12 cellular contexts compared by ENCODE assay signal in genomic region chr4:57103051-57103450, GRCh38. TPM values are rescaled to one million over a fixed set of nuclear protein-coding genes. Genes with fewer than 3 reads are reported as not detected.
DNase-seq lines count a peak whose midpoint lies in the region; ATAC-seq, FAIRE-seq and TF ChIP-seq lines count a peak whose summit lies in the region.
"Had no signal": no experiment of that assay in that cellular context is flagged by ENCODE, and none has a peak within 500 bp of the region (broad histone marks: within the 10 kb centered on the region; RNA-seq: fewer than 3 reads in every experiment).

No MANE protein-coding gene starts in this region.

- no peaks in the 10 kb centered on the region for H3K4me1 ChIP-seq in liver (ENCODE audit: control insufficient read depth in 4 of 4, insufficient read depth in 4 of 4, low read length in 3 of 4)
- H3K4me1 ChIP-seq in HepG2 (ENCODE audit: insufficient read depth, low read length), result peaks cover 36% of the 10 kb centered on the region
- peaks cover 87% of the 10 kb centered on the region for H3K4me1 ChIP-seq in osteoblast (ENCODE audit: insufficient read depth, low read length)

- no peak overlapping the region for H2AFZ ChIP-seq in HepG2 (ENCODE audit: low read length)
- no peak overlapping the region for H2AFZ ChIP-seq in osteoblast (ENCODE audit: low read length)

- no peak for TF ChIP-seq RAD21 in liver (IDR thresholded peaks at IDR 0.05)
- TF ChIP-seq RAD21 in HepG2 (CRISPR knock-in tag; IDR thresholded peaks at IDR 0.05), result no peak

- H3K36me3 ChIP-seq in liver (ENCODE audit: control insufficient read depth in 4 of 4, insufficient read depth in 3 of 4, low read depth in 1 of 4, low read length in 3 of 4) (no peaks in the 10 kb centered on the region), HepG2 (replicated peaks in 1 of 2; ENCODE audit: control insufficient read depth in 1 of 2, insufficient read depth in 2 of 2, low read length in 2 of 2) (no peaks in the 10 kb centered on the region), osteoblast (ENCODE audit: insufficient read depth, low read length) (peaks cover 44% of the 10 kb centered on the region)

- FAIRE-seq in HepG2 (lab: Jason Lieb, UNC), result no peak

- no TSS peak for BruUV-seq in HepG2 (replicated peaks; lab: Mats Ljungman, UMichigan)

- intact Hi-C loops in HepG2 (cut with micrococcal nuclease; ENCODE audit: unreplicated experiment), result no loop called here

- in situ Hi-C loops in HepG2 (cut with HindIII; ENCODE audit: extremely low pct_ligation_motif_present, low pct_unique_long_range_greater_than_20kb), result no loop called here

- CTCF ChIA-PET in HepG2 (lab: Yijun Ruan, JAX; ENCODE audit: low intra/inter-chr PET ratio, low total read pairs), result no interaction called here

- no peak for ATAC-seq in HepG2
- ATAC-seq in GM18873 (IDR thresholded peaks at IDR 0.05; ENCODE audit: low FRiP score, unreplicated experiment), result no peak
- ATAC-seq in HG03520 (IDR thresholded peaks at IDR 0.05; ENCODE audit: unreplicated experiment), result no peak

- no peaks in the 10 kb centered on the region for H4K20me1 ChIP-seq in HepG2 (ENCODE audit: insufficient read depth, low read length)
- peaks cover 9% of the 10 kb centered on the region for H4K20me1 ChIP-seq in osteoblast (ENCODE audit: insufficient read depth, low read length)

- no peak overlapping the region for H3K4me2 ChIP-seq in HepG2 (ENCODE audit: low read depth, low read length)
- peak overlapping the region; percentile 58 for H3K4me2 ChIP-seq in osteoblast (ENCODE audit: insufficient read depth, low read length)

- H3K27me3 ChIP-seq in liver (ENCODE audit: control insufficient read depth in 4 of 4, insufficient read depth in 4 of 4, low read length in 3 of 4), result no peaks in the 10 kb centered on the region
- H3K27me3 ChIP-seq in HepG2 (ENCODE audit: control insufficient read depth in 1 of 2, insufficient read depth in 2 of 2, low read length in 2 of 2), result no peaks in the 10 kb centered on the region; a peak in 1 of 5 replicates
- no peaks in the 10 kb centered on the region for H3K27me3 ChIP-seq in osteoblast (ENCODE audit: insufficient read depth, low read length)

- peak overlapping the region; percentile 51 to 69 for H3K27ac ChIP-seq in liver (ENCODE audit: low read depth in 1 of 2, low read length in 2 of 2)
- no peak overlapping the region for H3K27ac ChIP-seq in HepG2 (ENCODE audit: extremely low read length, insufficient read depth, low read length)
- peak overlapping the region; percentile 83 for H3K27ac ChIP-seq in osteoblast (ENCODE audit: low read depth, low read length)

- DNase-seq in HepG2 (ENCODE audit: low spot score) (no peak), fibroblast of pulmonary artery (ENCODE audit: low read depth) (peak; percentile 73), osteoblast (ENCODE audit: insufficient read length, low spot score, missing footprints) (peak; percentile 73), NCI-H2171 treated with DMSO at 0.1 percent for 48 hours (lab: John Stamatoyannopoulos, UW) (no peak), NCI-H748 (lab: John Stamatoyannopoulos, UW; ENCODE audit: unreplicated experiment) (no peak)
- DNase-seq: GDM1; NCI-H1105; stimulated activated naive CD4-positive, alpha-beta T cell; T1000 had no signal

- POLR2A ChIA-PET in HepG2 (lab: Yijun Ruan, JAX), result interaction anchor here (2.1 kb wide), 1 partner anchor 22 kb away, joined by 5 read pairs; no protein-coding TSS in a partner anchor

- H3K9me3 ChIP-seq in liver (ENCODE audit: control insufficient read depth in 4 of 4, low read length in 3 of 4) (no peaks in the 10 kb centered on the region), HepG2 (ENCODE audit: low read length) (no peaks in the 10 kb centered on the region), osteoblast (ENCODE audit: low read depth, low read length) (no peaks in the 10 kb centered on the region)

- H3K79me2 ChIP-seq in HepG2 (ENCODE audit: insufficient read depth, low read length) (no peaks in the 10 kb centered on the region), osteoblast (ENCODE audit: insufficient read depth, low read length) (peaks cover 92% of the 10 kb centered on the region)

- TF ChIP-seq EP300 in HepG2 (IDR thresholded peaks at IDR 0.05; ENCODE audit: low read depth in 2 of 2, low read length in 2 of 2) (no peak), HepG2 (CRISPR knock-in tag; IDR thresholded peaks at IDR 0.05; ENCODE audit: borderline replicate concordance) (no peak)

- H3K4me3 ChIP-seq in liver (ENCODE audit: low read depth in 1 of 3, low read length in 3 of 3), result no peak overlapping the region
- no peak overlapping the region for H3K4me3 ChIP-seq in HepG2 (replicated peaks in 1 of 3; ENCODE audit: insufficient read depth in 1 of 3, low read depth in 2 of 3, low read length in 3 of 3)
- H3K4me3 ChIP-seq in fibroblast of pulmonary artery (replicated peaks; ENCODE audit: low read depth, low read length), result peak overlapping the region; percentile 2
- peak overlapping the region; percentile 5 for H3K4me3 ChIP-seq in osteoblast (ENCODE audit: insufficient read depth, low read length)

- no peak for TF ChIP-seq POLR2A in HepG2 (IDR thresholded peaks at IDR 0.05; ENCODE audit: insufficient read depth in 1 of 2, low read depth in 2 of 2, low read length in 2 of 2)

- TF ChIP-seq CTCF in liver (IDR thresholded peaks at IDR 0.05; ENCODE audit: low read depth, low read length, missing input control) (no peak), HepG2 (CRISPR knock-in tag; IDR thresholded peaks at IDR 0.05) (no peak), fibroblast of pulmonary artery (IDR thresholded peaks at IDR 0.05; ENCODE audit: low read length, missing control alignments) (no peak), osteoblast (IDR thresholded peaks at IDR 0.05; ENCODE audit: extremely low read depth, low read depth, low read length) (no peak)

- H3K9ac ChIP-seq in liver (ENCODE audit: low read depth in 1 of 2, low read length in 2 of 2) (no peak overlapping the region), HepG2 (ENCODE audit: insufficient read depth, low read depth, low read length) (no peak overlapping the region)

- WGBS in liver, result 80% methylated on average over 4 of the region's 4 CpGs
- WGBS in HepG2 (ENCODE audit: low lambda C conversion rate), result 90% methylated on average over 4 of the region's 4 CpGs

TF ChIP-seq in liver, 16 proteins besides CTCF, POLR2A, EP300 and RAD21 (continues in another document):
- TF ChIP-seq TAF1 (conservative IDR thresholded peaks at IDR 0.05) (no peak), RXRA (IDR thresholded peaks at IDR 0.05) (no peak), JUND (IDR thresholded peaks at IDR 0.05) (no peak), YY1 (IDR thresholded peaks at IDR 0.05) (no peak), FOXA2 (IDR thresholded peaks at IDR 0.05) (no peak), GABPA (IDR thresholded peaks at IDR 0.05 in 1 of 2, conservative IDR thresholded peaks at IDR 0.05 in 1 of 2) (no peak)

TF ChIP-seq in HepG2, 621 proteins besides CTCF, POLR2A, EP300 and RAD21:
- TF ChIP-seq, protein P1, sequence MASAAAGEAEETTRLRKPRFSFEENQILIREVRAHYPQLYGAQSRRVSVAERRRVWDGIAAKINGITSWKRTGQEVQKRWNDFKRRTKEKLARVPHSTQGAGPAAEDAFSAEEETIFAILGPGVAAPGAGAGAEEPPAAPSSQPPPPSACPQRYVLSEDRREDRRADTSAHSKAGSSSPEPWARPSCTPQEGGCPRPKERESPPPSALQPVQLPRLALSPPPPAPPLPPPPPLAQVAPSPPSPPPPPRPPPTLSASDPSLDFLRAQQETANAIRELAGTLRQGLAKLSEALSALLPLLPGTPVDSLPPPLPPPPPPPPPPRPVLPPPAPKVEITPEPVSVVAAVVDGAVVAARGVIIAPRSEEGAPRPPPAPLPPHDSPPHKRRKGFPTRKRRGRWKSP (CRISPR knock-in tag; IDR thresholded peaks at IDR 0.05), result no peak
- TF ChIP-seq POLR2G (IDR thresholded peaks at IDR 0.05; ENCODE audit: low read depth, low read length), result no peak
- TF ChIP-seq RXRA (CRISPR knock-in tag; IDR thresholded peaks at IDR 0.05), result no peak
- TF ChIP-seq NFATC3 (CRISPR knock-in tag; IDR thresholded peaks at IDR 0.05), result no peak
- TF ChIP-seq SCMH1 (CRISPR knock-in tag; IDR thresholded peaks at IDR 0.05; ENCODE audit: borderline replicate concordance), result no peak
- no peak for TF ChIP-seq MIXL1 (CRISPR knock-in tag; IDR thresholded peaks at IDR 0.05)
- TF ChIP-seq ATF7 (IDR thresholded peaks at IDR 0.05), result no peak
- TF ChIP-seq ATF7 (CRISPR knock-in tag; IDR thresholded peaks at IDR 0.05), result no peak
- TF ChIP-seq ZNF432 (CRISPR knock-in tag; IDR thresholded peaks at IDR 0.05; ENCODE audit: borderline replicate concordance), result no peak
- TF ChIP-seq FOSL1 (CRISPR knock-in tag; IDR thresholded peaks at IDR 0.05; ENCODE audit: borderline replicate concordance), result no peak
- TF ChIP-seq CHCHD3 (CRISPR knock-in tag; IDR thresholded peaks at IDR 0.05), result no peak
- TF ChIP-seq ARID2 (CRISPR knock-in tag; IDR thresholded peaks at IDR 0.05; ENCODE audit: borderline replicate concordance), result no peak
- TF ChIP-seq BORCS8-MEF2B (CRISPR knock-in tag; IDR thresholded peaks at IDR 0.05), result no peak

RNA-seq across cellular contexts. Expression of gene IGFBP7, which starts 7.1 kb away (rescaled TPM):
- total RNA-seq in liver, result 100 to 1,000 TPM in 1 of 2 donors, 10 to 100 TPM in 1; 60.5 to 195 TPM
- polyA plus RNA-seq in liver, result 100 to 1,000 TPM; 215 to 216 TPM
- total RNA-seq in HepG2 (2016; rRNA removed; fragmentation: Illumina TruSeq; extraction: Trizol), result 0.32 and 1.1 TPM in 2 replicates
- total RNA-seq in HepG2 (2016; cell fraction: cytosol; rRNA removed; fragmentation: Illumina TruSeq; extraction: Trizol; ENCODE audit: low read depth), result 0.30 TPM in 1 of 2 replicates, not detected in the other
- total RNA-seq in HepG2 (2016; cell fraction: insoluble cytoplasmic fraction; rRNA removed; fragmentation: Illumina TruSeq; extraction: Trizol), result 0.46 and 0.52 TPM in 2 replicates
- total RNA-seq in HepG2 (2016; cell fraction: membrane; rRNA removed; fragmentation: Illumina TruSeq; extraction: Trizol), result not detected in 2 replicates
- total RNA-seq in HepG2 (2016; cell fraction: nucleus; rRNA removed; fragmentation: Illumina TruSeq; extraction: Trizol), result 0.93 and 0.94 TPM in 2 replicates
- polyA plus RNA-seq in HepG2 (2011; rRNA removed), result 1.3 and 1.6 TPM in 2 replicates
- polyA plus RNA-seq in HepG2 (2011; cell fraction: cytosol; rRNA removed), result 0.96 and 1.2 TPM in 2 replicates
- 0.83 and 1.3 TPM in 2 replicates for polyA plus RNA-seq in HepG2 (2011; cell fraction: nucleus; rRNA removed)
- polyA plus RNA-seq in HepG2 (2012), result 0.36 and 0.42 TPM in 2 replicates
- polyA plus RNA-seq in HepG2 (2016; cell fraction: cytosol; fragmentation: Illumina TruSeq; extraction: Trizol; ENCODE audit: low read depth), result 0.14 and 0.24 TPM in 2 replicates
- polyA plus RNA-seq in HepG2 (2016; cell fraction: insoluble cytoplasmic fraction; fragmentation: Illumina TruSeq; extraction: Trizol; ENCODE audit: low read depth), result 0.52 and 0.59 TPM in 2 replicates
- polyA plus RNA-seq in HepG2 (2016; cell fraction: membrane; fragmentation: Illumina TruSeq; extraction: Trizol; ENCODE audit: low read depth), result 0.27 and 0.38 TPM in 2 replicates
- 1.6 and 1.9 TPM in 2 replicates for polyA plus RNA-seq in HepG2 (2016; cell fraction: nucleus; fragmentation: Illumina TruSeq; extraction: Trizol; ENCODE audit: insufficient read depth, low read depth)
- polyA minus RNA-seq in HepG2 (2011; rRNA and poly(A)+ RNA removed; ENCODE audit: low replicate concordance), result 0.62 and 1.8 TPM in 2 replicates
- polyA minus RNA-seq in HepG2 (2011; cell fraction: cytosol; rRNA and poly(A)+ RNA removed), result 0.53 and 1.3 TPM in 2 replicates
- polyA minus RNA-seq in HepG2 (2011; cell fraction: nucleus; rRNA and poly(A)+ RNA removed), result not detected in 2 replicates
- 680 and 715 TPM in 2 replicates for total RNA-seq in osteoblast

Comparison
In these comparisons a context has a peak if more than half of its experiments do, and no peak if none do; other contexts are left out.
1. RNA of gene IGFBP7, which starts 7.1 kb away (total RNA-seq): 680 to 715 TPM in osteoblast and 60.5 to 195 TPM in liver; 0.30 to 1.1 TPM in HepG2; every median in the first group is over 10 times any median in the second.
2. H3K4me3 ChIP-seq: peak in fibroblast of pulmonary artery (single experiment) and osteoblast (single experiment); none in liver (0 of 3) and HepG2 (0 of 3).
3. DNase-seq: peak in fibroblast of pulmonary artery (single experiment) and osteoblast (single experiment); none in HepG2 (single experiment), NCI-H2171 treated with DMSO at 0.1 percent for 48 hours (single experiment) and NCI-H748 (single experiment).